Comparison of ENCODE assay signal across 21 cellular contexts in genomic region chr12:2540535-2540941, GRCh38.
DNase-seq lines count a peak whose midpoint lies in the region; TF ChIP-seq lines count a peak whose summit lies in the region.
"Had no signal": no experiment of that assay in that cellular context is flagged by ENCODE, and none has a peak within 500 bp of the region (broad histone marks: within the 10 kb centered on the region; RNA-seq: fewer than 3 reads in every experiment).

No MANE protein-coding gene starts in this region.

- H3K4me3 Mint-ChIP-seq in endodermal cell (peak overlapping the region; percentile 11), neural progenitor cell (no peak overlapping the region)
- no peak overlapping the region for H3K4me3 Mint-ChIP-seq in activated T-helper 1 cell treated with anti-CD3 and anti-CD28 coated beads, Interleukin-12 subunit alpha, Interleukin-12 subunit beta, Interleukin-2, Interleukin-4 antibody, amounts not matched to agents 30 ng/mL and 10 ng/mL and 1 ng/mL, durations not matched to agents 14 hours and 24 hours and 36 hours
- H3K4me3 Mint-ChIP-seq: activated T-cell treated with anti-CD3 and anti-CD28 coated beads, Interleukin-2, amount 50 U/mL, for 24 hours; CD14-positive monocyte; naive B cell; T-helper 1 cell treated with Interleukin-12 subunit alpha and Interleukin-12 subunit beta and Interleukin-4 antibody, amounts not matched to agents 30 μg/mL and 1 μg/mL, for 36 hours had no signal

- H4K20me1 ChIP-seq in neural progenitor cell (ENCODE audit: low read depth), result no peaks in the 10 kb centered on the region
- H4K20me1 ChIP-seq in smooth muscle cell (ENCODE audit: low read depth), result no peaks in the 10 kb centered on the region

- H3K9me3 Mint-ChIP-seq in endodermal cell (no peaks in the 10 kb centered on the region), neural progenitor cell (peaks cover 4% of the 10 kb centered on the region)
- H3K9me3 Mint-ChIP-seq in activated T-helper 1 cell treated with anti-CD3 and anti-CD28 coated beads, Interleukin-12 subunit alpha, Interleukin-12 subunit beta, Interleukin-2, Interleukin-4 antibody, amounts not matched to agents 30 ng/mL and 10 ng/mL and 1 ng/mL, durations not matched to agents 14 hours and 24 hours and 36 hours, result no peaks in the 10 kb centered on the region
- H3K9me3 Mint-ChIP-seq: activated T-cell treated with anti-CD3 and anti-CD28 coated beads, Interleukin-2, amount 50 U/mL, for 24 hours; CD14-positive monocyte; naive B cell; T-helper 1 cell treated with Interleukin-12 subunit alpha and Interleukin-12 subunit beta and Interleukin-4 antibody, amounts not matched to agents 30 μg/mL and 1 μg/mL, for 36 hours had no signal

- no peaks in the 10 kb centered on the region for H3K79me2 ChIP-seq in neural progenitor cell (ENCODE audit: low read depth)
- H3K79me2 ChIP-seq in smooth muscle cell (ENCODE audit: low read depth), result no peaks in the 10 kb centered on the region
- H3K79me2 ChIP-seq: parathyroid adenoma had no signal

- 76 to 85% methylated on average over 12 to 13 of the region's 13 CpGs for WGBS in endodermal cell (ENCODE audit: insufficient coverage in 1 of 2, insufficient read length in 1 of 2), 2 experiments
- WGBS in smooth muscle cell (ENCODE audit: low lambda C conversion rate), result 87% methylated on average over 13 of the region's 13 CpGs

- no peaks in the 10 kb centered on the region for H3K36me3 ChIP-seq in endodermal cell (ENCODE audit: control insufficient read depth, insufficient read depth, low read length)
- peaks cover 10% of the 10 kb centered on the region for H3K36me3 ChIP-seq in right atrium auricular region
- H3K36me3 ChIP-seq in neural progenitor cell, result no peaks in the 10 kb centered on the region
- no peaks in the 10 kb centered on the region for H3K36me3 ChIP-seq in uterus
- H3K36me3 ChIP-seq in smooth muscle cell (ENCODE audit: low read depth), result no peaks in the 10 kb centered on the region
- H3K36me3 ChIP-seq: Peyer's patch, SJCRH30 had no signal

- TF ChIP-seq CTCF in endodermal cell (conservative IDR thresholded peaks at IDR 0.05) (no peak), right atrium auricular region (IDR thresholded peaks at IDR 0.05) (no peak), neural progenitor cell (IDR thresholded peaks at IDR 0.05) (no peak), uterus (IDR thresholded peaks at IDR 0.05) (no peak), smooth muscle cell (IDR thresholded peaks at IDR 0.05; ENCODE audit: borderline replicate concordance, insufficient read depth, poor library complexity, severe bottlenecking) (no peak)

- H3K4me3 ChIP-seq in endodermal cell (ENCODE audit: low read length), result no peak overlapping the region
- no peak overlapping the region for H3K4me3 ChIP-seq in right atrium auricular region
- H3K4me3 ChIP-seq in neural progenitor cell, result no peak overlapping the region
- H3K4me3 ChIP-seq in uterus, result no peak overlapping the region
- no peak overlapping the region for H3K4me3 ChIP-seq in smooth muscle cell
- H3K4me3 ChIP-seq: Peyer's patch, SJCRH30 had no signal

- H3K27ac Mint-ChIP-seq in endodermal cell, result peak overlapping the region; percentile 90
- H3K27ac Mint-ChIP-seq in neural progenitor cell, result peak overlapping the region; percentile 92
- no peak overlapping the region for H3K27ac Mint-ChIP-seq in activated T-helper 1 cell treated with anti-CD3 and anti-CD28 coated beads, Interleukin-12 subunit alpha, Interleukin-12 subunit beta, Interleukin-2, Interleukin-4 antibody, amounts not matched to agents 30 ng/mL and 10 ng/mL and 1 ng/mL, durations not matched to agents 14 hours and 24 hours and 36 hours
- H3K27ac Mint-ChIP-seq: activated T-cell treated with anti-CD3 and anti-CD28 coated beads, Interleukin-2, amount 50 U/mL, for 24 hours; CD14-positive monocyte; naive B cell; T-helper 1 cell treated with Interleukin-12 subunit alpha and Interleukin-12 subunit beta and Interleukin-4 antibody, amounts not matched to agents 30 μg/mL and 1 μg/mL, for 36 hours had no signal

- H3K27ac ChIP-seq in endodermal cell (ENCODE audit: low read depth, low read length) (no peak overlapping the region), right atrium auricular region (no peak overlapping the region), neural progenitor cell (no peak overlapping the region), uterus (no peak overlapping the region), smooth muscle cell (ENCODE audit: low read depth) (no peak overlapping the region)
- H3K27ac ChIP-seq: parathyroid adenoma, Peyer's patch, SJCRH30 had no signal

- H2AFZ ChIP-seq in neural progenitor cell (replicated peaks) (no peak overlapping the region), smooth muscle cell (ENCODE audit: low read depth) (no peak overlapping the region)
- H2AFZ ChIP-seq: parathyroid adenoma had no signal

- H3F3A ChIP-seq in neural progenitor cell (ENCODE audit: low read depth), result no peaks in the 10 kb centered on the region
- H3F3A ChIP-seq in smooth muscle cell (ENCODE audit: low read depth), result no peaks in the 10 kb centered on the region

- H3K36me3 Mint-ChIP-seq in endodermal cell (ENCODE audit: low read depth), result no peaks in the 10 kb centered on the region
- H3K36me3 Mint-ChIP-seq in neural progenitor cell, result no peaks in the 10 kb centered on the region
- H3K36me3 Mint-ChIP-seq in activated T-helper 1 cell treated with anti-CD3 and anti-CD28 coated beads, Interleukin-12 subunit alpha, Interleukin-12 subunit beta, Interleukin-2, Interleukin-4 antibody, amounts not matched to agents 30 ng/mL and 10 ng/mL and 1 ng/mL, durations not matched to agents 14 hours and 24 hours and 36 hours (ENCODE audit: low read depth), result no peaks in the 10 kb centered on the region
- H3K36me3 Mint-ChIP-seq: CD14-positive monocyte, naive B cell had no signal

- H3K9me3 ChIP-seq in endodermal cell (ENCODE audit: control insufficient read depth, low read length) (no peaks in the 10 kb centered on the region), right atrium auricular region (no peaks in the 10 kb centered on the region), neural progenitor cell (ENCODE audit: low read depth) (no peaks in the 10 kb centered on the region), uterus (no peaks in the 10 kb centered on the region), smooth muscle cell (replicated peaks; ENCODE audit: low read depth) (no peaks in the 10 kb centered on the region)
- H3K9me3 ChIP-seq: Peyer's patch, SJCRH30 had no signal

- intact Hi-C loops in uterus (cut with DNase I; ENCODE audit: low total_unique reads), result no loop called here
- intact Hi-C loops in activated T-helper 1 cell treated with anti-CD3 and anti-CD28 coated beads, Interleukin-12 subunit alpha, Interleukin-12 subunit beta, Interleukin-2, Interleukin-4 antibody, amounts not matched to agents 30 ng/mL and 10 ng/mL and 1 ng/mL, durations not matched to agents 14 hours and 24 hours and 36 hours (cut with micrococcal nuclease), result loop anchor here (5.0 kb wide), 1 partner anchor 163 kb away; no protein-coding TSS in a partner anchor

- DNase-seq in endodermal cell (peak; percentile 64), right atrium auricular region (ENCODE audit: low spot score) (peak; percentile 70), neural progenitor cell (ENCODE audit: low spot score) (no peak), uterus (peak; percentile 26 to 74), GOT3 (lab: John Stamatoyannopoulos, UW) (no peak), smooth muscle cell (lab: John Stamatoyannopoulos, UW; ENCODE audit: unreplicated experiment) (no peak)
- DNase-seq in activated T-helper 1 cell treated with anti-CD3 and anti-CD28 coated beads, Interleukin-12 subunit alpha, Interleukin-12 subunit beta, Interleukin-2, Interleukin-4 antibody, amounts not matched to agents 30 ng/mL and 10 ng/mL and 1 ng/mL, durations not matched to agents 14 hours and 24 hours and 36 hours (ENCODE audit: low spot score), result no peak
- DNase-seq: activated CD4-positive, alpha-beta T cell treated with anti-CD3 and anti-CD28 coated beads for 1 hour; activated CD8-positive, alpha-beta memory T cell treated with anti-CD3 and anti-CD28 coated beads for 24 hours; activated naive CD4-positive, alpha-beta T cell treated with Interleukin-2 at 50 U/mL for 16 hours; activated T-cell treated with anti-CD3 and anti-CD28 coated beads, Interleukin-2, amount 50 U/mL, for 24 hours; left colon; naive B cell; NCI-H1694; NCI-H524 treated with DMSO at 0.1 percent for 48 hours; Peyer's patch; SJCRH30; substantia nigra had no signal

- TF ChIP-seq POLR2A in uterus (IDR thresholded peaks at IDR 0.05), result no peak

- peaks cover 27% of the 10 kb centered on the region for H3K4me1 Mint-ChIP-seq in endodermal cell
- H3K4me1 Mint-ChIP-seq in neural progenitor cell, result peaks cover 30% of the 10 kb centered on the region
- peaks cover 23% of the 10 kb centered on the region for H3K4me1 Mint-ChIP-seq in activated T-helper 1 cell treated with anti-CD3 and anti-CD28 coated beads, Interleukin-12 subunit alpha, Interleukin-12 subunit beta, Interleukin-2, Interleukin-4 antibody, amounts not matched to agents 30 ng/mL and 10 ng/mL and 1 ng/mL, durations not matched to agents 14 hours and 24 hours and 36 hours (ENCODE audit: low read depth)
- H3K4me1 Mint-ChIP-seq: CD14-positive monocyte, naive B cell had no signal

- H3K9ac ChIP-seq in endodermal cell (ENCODE audit: extremely low read depth, low read length, poor library complexity, severe bottlenecking), result no peak overlapping the region
- no peak overlapping the region for H3K9ac ChIP-seq in neural progenitor cell
- no peak overlapping the region for H3K9ac ChIP-seq in smooth muscle cell (ENCODE audit: low read depth)
- H3K9ac ChIP-seq: parathyroid adenoma had no signal

- H3K4me2 ChIP-seq in neural progenitor cell, result no peak overlapping the region
- no peak overlapping the region for H3K4me2 ChIP-seq in smooth muscle cell

- peaks cover 8% of the 10 kb centered on the region for H3K4me1 ChIP-seq in endodermal cell (ENCODE audit: control insufficient read depth, insufficient read depth, low read length)
- peaks cover 0 to 16% of the 10 kb centered on the region in 2 donors for H3K4me1 ChIP-seq in right atrium auricular region
- H3K4me1 ChIP-seq in neural progenitor cell, result peaks cover 9% of the 10 kb centered on the region
- no peaks in the 10 kb centered on the region for H3K4me1 ChIP-seq in uterus
- no peaks in the 10 kb centered on the region for H3K4me1 ChIP-seq in smooth muscle cell (ENCODE audit: low read depth)
- H3K4me1 ChIP-seq: SJCRH30 had no signal

- H3K27me3 Mint-ChIP-seq in endodermal cell (ENCODE audit: insufficient read depth), result peaks cover 30% of the 10 kb centered on the region
- no peaks in the 10 kb centered on the region for H3K27me3 Mint-ChIP-seq in neural progenitor cell (ENCODE audit: insufficient read depth, low read depth)
- H3K27me3 Mint-ChIP-seq in activated T-helper 1 cell treated with anti-CD3 and anti-CD28 coated beads, Interleukin-12 subunit alpha, Interleukin-12 subunit beta, Interleukin-2, Interleukin-4 antibody, amounts not matched to agents 30 ng/mL and 10 ng/mL and 1 ng/mL, durations not matched to agents 14 hours and 24 hours and 36 hours (ENCODE audit: insufficient read depth), result no peaks in the 10 kb centered on the region

- H3K27me3 ChIP-seq in endodermal cell (ENCODE audit: control insufficient read depth, insufficient read depth, low read length, poor library complexity, severe bottlenecking), result peaks cover 4% of the 10 kb centered on the region
- H3K27me3 ChIP-seq in right atrium auricular region, result no peaks in the 10 kb centered on the region
- no peaks in the 10 kb centered on the region for H3K27me3 ChIP-seq in neural progenitor cell
- H3K27me3 ChIP-seq in uterus, result no peaks in the 10 kb centered on the region
- H3K27me3 ChIP-seq in smooth muscle cell (ENCODE audit: low read depth), result peaks cover 4% of the 10 kb centered on the region
- H3K27me3 ChIP-seq: Peyer's patch had no signal

Comparison
In these comparisons a context has a peak if more than half of its experiments do, and no peak if none do; other contexts are left out.
1. DNase-seq: peak in endodermal cell (single experiment), right atrium auricular region (single experiment) and uterus (2 of 2); none in neural progenitor cell (single experiment), activated T-helper 1 cell treated with anti-CD3 and anti-CD28 coated beads, Interleukin-12 subunit alpha, Interleukin-12 subunit beta, Interleukin-2, Interleukin-4 antibody, amounts not matched to agents 30 ng/mL and 10 ng/mL and 1 ng/mL, durations not matched to agents 14 hours and 24 hours and 36 hours (single experiment), GOT3 (single experiment) and smooth muscle cell (single experiment).